Comparison of ENCODE assay signal across 15 cellular contexts in genomic region chr2:231132126-231132525, GRCh38. TPM values are rescaled to one million over a fixed set of nuclear protein-coding genes. Genes with fewer than 3 reads are reported as not detected.
DNase-seq lines count a peak whose midpoint lies in the region; ATAC-seq, FAIRE-seq and TF ChIP-seq lines count a peak whose summit lies in the region.
"Had no signal": no experiment of that assay in that cellular context is flagged by ENCODE, and none has a peak within 500 bp of the region (broad histone marks: within the 10 kb centered on the region; RNA-seq: fewer than 3 reads in every experiment).

No MANE protein-coding gene starts in this region.

- ATAC-seq in psoas muscle (peak in 3 of 4 donors; percentile 73 to 80 (median 75)), HG03571 (IDR thresholded peaks at IDR 0.05; ENCODE audit: unreplicated experiment) (no peak)

- no peak for TF ChIP-seq CTCF in fibroblast of mammary gland (conservative IDR thresholded peaks at IDR 0.05; ENCODE audit: control insufficient read depth, insufficient read depth, low read depth, low read length)
- no peak for TF ChIP-seq CTCF in psoas muscle (IDR thresholded peaks at IDR 0.05)
- TF ChIP-seq CTCF in Peyer's patch (IDR thresholded peaks at IDR 0.05) = no peak

- H3K9me3 ChIP-seq in SJSA1 (replicated peaks) (no peaks in the 10 kb centered on the region), psoas muscle (no peaks in the 10 kb centered on the region), Peyer's patch (no peaks in the 10 kb centered on the region)
- H3K9me3 ChIP-seq: BLaER1 had no signal

- peak; percentile 97 for FAIRE-seq in G401.6 (lab: Jason Lieb, UNC)
- FAIRE-seq: TTC549 had no signal

- H3K36me3 ChIP-seq in SJSA1 = peaks cover 5% of the 10 kb centered on the region
- no peaks in the 10 kb centered on the region for H3K36me3 ChIP-seq in psoas muscle (ENCODE audit: insufficient read depth in 1 of 2, low read depth in 1 of 2)
- no peaks in the 10 kb centered on the region for H3K36me3 ChIP-seq in Peyer's patch
- no peaks in the 10 kb centered on the region for H3K36me3 ChIP-seq in H7 (replicated peaks; ENCODE audit: control insufficient read depth, insufficient read depth, low read length)
- H3K36me3 ChIP-seq: BLaER1 had no signal

- WGBS in psoas muscle, 3 donors = 16 to 43% (median 31%) methylated on average over 1 of the region's 1 CpG

- in situ Hi-C loops in ACHN (cut with HindIII; ENCODE audit: low pct_ligation_motif_present, low pct_unique_long_range_greater_than_20kb, low sequenced_read_pairs) = no loop called here

- no peak overlapping the region for H3K4me3 ChIP-seq in SJSA1
- no peak overlapping the region for H3K4me3 ChIP-seq in fibroblast of mammary gland (ENCODE audit: control insufficient read depth, low read depth, low read length)
- H3K4me3 ChIP-seq in psoas muscle = no peak overlapping the region
- no peak overlapping the region for H3K4me3 ChIP-seq in Peyer's patch
- no peak overlapping the region for H3K4me3 ChIP-seq in H7 (ENCODE audit: insufficient read depth, low read depth, low read length)
- H3K4me3 ChIP-seq: BLaER1 had no signal

- H3K4me1 ChIP-seq in SJSA1 (replicated peaks) = peaks cover 37% of the 10 kb centered on the region
- H3K4me1 ChIP-seq in psoas muscle = peaks cover 29% of the 10 kb centered on the region
- no peaks in the 10 kb centered on the region for H3K4me1 ChIP-seq in Peyer's patch
- H3K4me1 ChIP-seq: BLaER1 had no signal

- intact Hi-C loops in psoas muscle (cut with DNase I) = no loop called here

- H3K27ac ChIP-seq in SJSA1 (peak overlapping the region; percentile 43; the same call in 1 of the 2 replicates), psoas muscle (no peak overlapping the region), Peyer's patch (no peak overlapping the region)
- H3K27ac ChIP-seq: BLaER1 had no signal

- TF ChIP-seq POLR2A in Peyer's patch (IDR thresholded peaks at IDR 0.05) = no peak

- H3K27me3 ChIP-seq in SJSA1 (replicated peaks) (no peaks in the 10 kb centered on the region), psoas muscle (ENCODE audit: insufficient read depth in 3 of 3, low read length in 2 of 3) (no peaks in the 10 kb centered on the region), Peyer's patch (no peaks in the 10 kb centered on the region), H7 (ENCODE audit: control insufficient read depth, insufficient read depth, low read length) (no peaks in the 10 kb centered on the region)
- H3K27me3 ChIP-seq: BLaER1 had no signal

- DNase-seq in SJSA1 (ENCODE audit: low read depth in 1 of 2, low spot score in 2 of 2) (peak in 1 of 2 experiments; percentile 34), fibroblast of mammary gland (ENCODE audit: low read depth) (peak; percentile 57), psoas muscle (no peak), Peyer's patch (no peak), ACHN (no peak), H7 (no peak)
- DNase-seq: activated naive CD4-positive, alpha-beta T cell treated with anti-CD3 and anti-CD28 coated beads, Interleukin-2, amount 10 ng/mL, durations not matched to agents 7 days and 5 days; DMS53; NCI-H2081; SHP77 had no signal

RNA-seq across cellular contexts. Expression of gene HTR2B, which starts 7.3 kb away (rescaled TPM):
- 0.21 TPM in 1 of 2 replicates, not detected in the other for total RNA-seq in SJSA1 (2014; rRNA removed; shearing (Covaris generic))
- total RNA-seq in psoas muscle (under 1 TPM in 3 of 4 donors, not detected in 1; 0.17 to 0.54 (median 0.24) TPM), Peyer's patch (1 to 10 TPM in 1 of 4 donors, under 1 TPM in 1, not detected in 2; 0.40 to 2.2 TPM)
- polyA plus RNA-seq in psoas muscle = under 1 TPM in 2 of 3 donors, not detected in 1; 0.08 to 0.13 TPM
- total RNA-seq in H7 (2014; rRNA removed; shearing (Covaris generic)) = not detected in 2 replicates
- total RNA-seq: epithelial cell of proximal tubule had no signal
